ENCODE assay signal across 35 cellular contexts in the genomic region with DNA sequence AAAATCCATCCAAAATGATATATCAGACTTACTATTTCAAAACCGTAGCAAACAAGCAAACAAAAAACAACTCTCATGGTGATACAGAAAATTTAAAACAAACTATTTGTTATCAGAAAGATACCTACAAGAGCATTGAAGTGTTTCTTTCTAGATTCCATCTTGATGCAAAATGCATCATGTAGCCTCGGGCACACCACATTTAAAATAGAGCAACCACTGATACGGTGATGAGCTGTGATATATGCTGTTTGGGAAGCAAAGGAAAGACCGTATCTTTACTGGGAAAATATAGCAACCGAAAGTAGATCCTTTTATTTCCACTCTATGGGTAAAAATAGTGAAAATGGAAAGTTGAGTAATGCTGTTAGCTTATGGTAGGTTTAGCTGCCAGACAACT.
"Had no signal": no experiment of that assay in that cellular context is flagged by ENCODE, and none has a peak within 500 bp of the region (broad histone marks: within the 10 kb centered on the region; RNA-seq: fewer than 3 reads in every experiment).

No MANE protein-coding gene starts in this region.

- H3K27me3 ChIP-seq: MG63 had no signal

- H3K9ac ChIP-seq: KMS-11 had no signal

- H3K4me3 ChIP-seq: MG63 had no signal

- H3K4me2 ChIP-seq: KMS-11 had no signal

- H3K27ac ChIP-seq: KMS-11 had no signal

- DNase-seq: Karpas-422, Kasumi-1, MG63, MM.1S, MV-4-11, NCI-H1048, NCI-H1092, NCI-H1092 treated with DMSO at 0.1 percent for 48 hours, NCI-H1105, NCI-H1105 treated with DMSO at 0.1 percent for 48 hours, NCI-H1417, NCI-H1417 treated with DMSO at 0.1 percent for 48 hours, NCI-H1436, NCI-H1436 treated with DMSO at 0.1 percent for 48 hours, NCI-H146, NCI-H1694, NCI-H1694 treated with DMSO at 0.1 percent for 48 hours, NCI-H187, NCI-H187 treated with DMSO at 0.1 percent for 48 hours, NCI-H1930, NCI-H2029, NCI-H2029 treated with DMSO at 0.1 percent for 48 hours, NCI-H2081, NCI-H2081 treated with DMSO at 0.1 percent for 48 hours, NCI-H2107, NCI-H2171, NCI-H2171 treated with DMSO at 0.1 percent for 48 hours, NCI-H2227 treated with DMSO at 0.1 percent for 48 hours, NCI-H226, NCI-H345, NCI-H446, NCI-H446 treated with DMSO at 0.1 percent for 48 hours, NCI-H510A, NCI-H510A treated with DMSO at 0.1 percent for 48 hours had no signal

- H3K36me3 ChIP-seq: MG63 had no signal

- H3K9me3 ChIP-seq: MG63 had no signal
